ENCODE assay signal across 26 cellular contexts in the genomic region with DNA sequence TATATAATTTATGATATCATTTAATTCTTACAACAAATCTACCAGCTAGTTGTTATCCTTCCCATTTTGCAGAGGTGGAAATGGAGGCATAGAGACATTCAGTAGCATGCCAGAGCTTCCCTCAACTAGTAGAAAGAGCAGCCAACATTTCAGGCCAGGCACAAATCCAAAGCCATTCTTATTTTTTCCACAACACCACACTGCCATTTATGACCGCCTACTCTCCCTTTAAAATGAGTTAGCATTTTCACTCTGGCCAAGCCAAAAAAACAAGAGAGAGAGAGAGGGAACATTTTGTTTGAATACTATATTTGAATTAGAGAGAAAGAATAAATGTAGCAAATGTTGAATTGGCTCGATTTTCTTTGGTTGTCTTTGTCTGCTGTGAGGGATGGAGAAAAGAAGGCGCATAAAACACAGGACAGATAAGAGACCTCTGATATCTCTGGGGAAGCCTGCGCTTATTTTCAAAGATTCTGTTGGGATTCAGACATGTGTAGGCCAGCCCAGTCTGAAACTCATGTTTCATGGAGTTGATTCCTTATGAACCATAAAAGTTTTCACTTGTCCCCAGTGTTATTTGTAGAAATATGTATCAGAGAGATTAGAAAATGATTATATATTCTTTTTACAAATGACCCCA.
A peak's percentile ranks its signal among the peaks of the same experiment; 100 is the strongest.
DNase-seq lines count a peak whose midpoint lies in the region; ATAC-seq and TF ChIP-seq lines count a peak whose summit lies in the region.
"Had no signal": no experiment of that assay in that cellular context is flagged by ENCODE, and none has a peak within 500 bp of the region (broad histone marks: within the 10 kb centered on the region; RNA-seq: fewer than 3 reads in every experiment).

No MANE protein-coding gene starts in this region.

- CTCF ChIA-PET in RWPE1 (lab: Yijun Ruan, JAX), result no interaction called here

- H2BK5ac ChIP-seq in mesenchymal stem cell (ENCODE audit: low read depth, low read length, poor library complexity, severe bottlenecking), result no peak overlapping the region

- H3K27ac ChIP-seq in mesenchymal stem cell (ENCODE audit: low read length, poor library complexity, severe bottlenecking) (no peak overlapping the region), stomach smooth muscle (ENCODE audit: low read length) (peak overlapping the region; percentile 80), RWPE1 (no peak overlapping the region)
- H3K27ac ChIP-seq: A549, parathyroid adenoma, PC-9 had no signal

- no peak for TF ChIP-seq CTCF in RWPE1 (conservative IDR thresholded peaks at IDR 0.05; ENCODE audit: low read depth)

- H3K9ac ChIP-seq in mesenchymal stem cell (ENCODE audit: low read length) (peak overlapping the region; percentile 12), stomach smooth muscle (ENCODE audit: low read length in 2 of 2) (no peak overlapping the region)
- H3K9ac ChIP-seq: parathyroid adenoma had no signal

- H2BK15ac ChIP-seq in mesenchymal stem cell (ENCODE audit: low read depth, poor library complexity, severe bottlenecking), result no peak overlapping the region

- POLR2A ChIA-PET in RWPE1 (lab: Yijun Ruan, JAX; ENCODE audit: low non-redundant PET), result no interaction called here

- H2BK120ac ChIP-seq in mesenchymal stem cell (ENCODE audit: low read depth, low read length), result no peak overlapping the region

- no peak overlapping the region for H3K4ac ChIP-seq in mesenchymal stem cell (ENCODE audit: low read depth in 1 of 2, low read length in 2 of 2)

- H3K4me1 ChIP-seq in mesenchymal stem cell (ENCODE audit: control insufficient read depth, insufficient read depth, low read depth, low read length), result no peaks in the 10 kb centered on the region
- peaks cover 16% of the 10 kb centered on the region for H3K4me1 ChIP-seq in stomach smooth muscle (ENCODE audit: control insufficient read depth, insufficient read depth, low read length)
- H3K4me1 ChIP-seq: A549, parathyroid adenoma had no signal

- H3K27me3 ChIP-seq in mesenchymal stem cell (ENCODE audit: control insufficient read depth in 1 of 2, insufficient read depth in 1 of 2, low read length in 2 of 2) (no peaks in the 10 kb centered on the region), stomach smooth muscle (ENCODE audit: control insufficient read depth in 1 of 2, insufficient read depth in 2 of 2, low read length in 2 of 2) (no peaks in the 10 kb centered on the region)

- H4K8ac ChIP-seq in mesenchymal stem cell (ENCODE audit: low read length), result no peak overlapping the region

- no peak overlapping the region for H4K91ac ChIP-seq in mesenchymal stem cell (ENCODE audit: low read length)

- no peak overlapping the region for H2AFZ ChIP-seq in mesenchymal stem cell (ENCODE audit: low read depth, low read length)
- H2AFZ ChIP-seq: parathyroid adenoma, PC-9 had no signal

- H3K4me2 ChIP-seq in mesenchymal stem cell (ENCODE audit: low read length, poor library complexity, severe bottlenecking), result no peak overlapping the region
- H3K4me2 ChIP-seq: A549, PC-9 had no signal

- H3K4me3 ChIP-seq in mesenchymal stem cell (ENCODE audit: insufficient read depth in 1 of 2, low read depth in 1 of 2, low read length in 2 of 2) (no peak overlapping the region), stomach smooth muscle (ENCODE audit: low read length in 2 of 2) (no peak overlapping the region)
- H3K4me3 ChIP-seq: A549, PC-9 had no signal

- H2AK5ac ChIP-seq in mesenchymal stem cell (ENCODE audit: low read length, severe bottlenecking), result no peak overlapping the region

- ATAC-seq in GM21381 (IDR thresholded peaks at IDR 0.05; ENCODE audit: unreplicated experiment) (no peak), HG03432 (IDR thresholded peaks at IDR 0.05; ENCODE audit: unreplicated experiment) (no peak), HG02678 (IDR thresholded peaks at IDR 0.05; ENCODE audit: unreplicated experiment) (no peak)
- ATAC-seq: A549; activated CD8-positive, alpha-beta T cell treated with anti-CD3 and anti-CD28 coated beads, Interleukin-2, amount 10 ng/mL, durations not matched to agents 7 days and 5 days; stimulated activated effector memory CD8-positive, alpha-beta T cell treated with anti-CD3 and anti-CD28 coated beads, Interleukin-12 subunit alpha, Interleukin-12 subunit beta, amount 100 ng/mL, for 72 hours had no signal

- H3K9me3 ChIP-seq in mesenchymal stem cell (ENCODE audit: control insufficient read depth, low read length) (no peaks in the 10 kb centered on the region), stomach smooth muscle (ENCODE audit: control insufficient read depth in 2 of 2, low read length in 2 of 2) (no peaks in the 10 kb centered on the region)
- H3K9me3 ChIP-seq: A549 had no signal

- no peak overlapping the region for H3K23ac ChIP-seq in mesenchymal stem cell (ENCODE audit: low read length in 2 of 2)

- H2BK12ac ChIP-seq in mesenchymal stem cell (ENCODE audit: low read length in 2 of 2), result no peak overlapping the region

- H3K18ac ChIP-seq in mesenchymal stem cell (ENCODE audit: low read depth in 1 of 2, low read length in 2 of 2), result no peak overlapping the region

- H3K79me1 ChIP-seq in mesenchymal stem cell (replicated peaks; ENCODE audit: low read length, poor library complexity, severe bottlenecking), result no peaks in the 10 kb centered on the region

- H3K36me3 ChIP-seq in mesenchymal stem cell (ENCODE audit: control insufficient read depth in 1 of 2, insufficient read depth in 2 of 2, low read depth in 1 of 2, low read length in 2 of 2) (no peaks in the 10 kb centered on the region), stomach smooth muscle (ENCODE audit: control insufficient read depth in 2 of 2, insufficient read depth in 2 of 2, low read length in 2 of 2) (no peaks in the 10 kb centered on the region)

- no peak overlapping the region for H3K14ac ChIP-seq in mesenchymal stem cell (ENCODE audit: low read length in 2 of 2)

- WGBS in mesenchymal stem cell, result 86% methylated on average over 3 of the region's 4 CpGs

- DNase-seq in GM03348 (ENCODE audit: low spot score) (peak; percentile 11), globus pallidus (ENCODE audit: low spot score) (peak; percentile 20), mesenchymal stem cell (no peak), RWPE1 (ENCODE audit: low spot score) (no peak)
- DNase-seq: activated CD4-positive, alpha-beta T cell treated with anti-CD3 and anti-CD28 coated beads for 1 hour; activated CD8-positive, alpha-beta T cell treated with anti-CD3 and anti-CD28 coated beads, Interleukin-2, amount 10 ng/mL, durations not matched to agents 7 days and 5 days; activated gamma-delta T cell treated with Interleukin-2 at 50 U/mL for 16 hours; activated T-cell treated with anti-CD3 and anti-CD28 coated beads, Interleukin-2, amount 50 U/mL, for 1 hour; central memory CD4-positive, alpha-beta T cell; EL; foreskin fibroblast; GOT3; IMR-90; mammary epithelial cell; NCI-H1105 treated with DMSO at 0.1 percent for 48 hours; nephron progenitor cell; PC-9; stimulated activated CD4-positive, alpha-beta T cell treated with anti-CD3 and anti-CD28 coated beads, Interleukin-2, amount 100 ng/mL, for 24 hours; T-helper 1 cell had no signal

Comparison
In these comparisons a context has a peak if more than half of its experiments do, and no peak if none do; other contexts are left out.
1. DNase-seq: peak in GM03348 (single experiment) and globus pallidus (single experiment); none in mesenchymal stem cell (single experiment) and RWPE1 (single experiment).